In the genomic region with DNA sequence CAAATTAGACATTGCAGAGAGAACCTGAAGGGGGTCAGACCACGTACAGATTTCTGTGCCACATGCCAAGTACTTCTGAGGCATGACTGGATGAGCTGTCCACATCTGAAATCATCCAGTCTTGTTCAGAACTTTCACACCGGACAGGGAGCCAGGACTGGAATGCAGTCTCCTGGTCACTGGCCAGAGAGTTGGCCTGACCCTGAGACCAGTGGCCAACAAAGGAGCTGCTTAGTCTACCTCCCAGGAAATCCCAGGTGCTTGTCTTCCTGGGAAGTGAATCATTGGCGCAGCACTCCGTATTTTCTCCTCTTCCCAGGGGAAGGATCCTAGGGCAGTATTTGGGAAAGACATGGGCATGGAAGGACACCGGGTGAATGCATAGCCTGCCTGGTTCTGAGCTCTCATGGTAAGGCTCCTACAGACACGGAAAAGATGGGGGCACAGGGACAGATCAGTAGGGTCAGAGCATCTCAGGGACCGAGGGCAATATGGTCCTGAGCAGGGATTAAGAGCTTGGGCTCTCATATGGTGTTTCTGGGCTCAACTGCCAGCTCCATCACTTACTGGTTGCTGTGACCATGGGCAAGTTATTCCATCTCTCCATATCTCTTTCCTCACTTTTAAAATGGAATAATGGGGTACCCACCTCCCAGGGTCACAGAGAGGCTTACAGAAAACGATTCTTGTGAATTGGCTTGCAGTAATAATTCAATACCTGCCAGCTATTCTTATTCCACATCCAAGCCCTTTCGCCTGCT, we compare ENCODE assay signal across 8 cellular contexts. TPM values are rescaled to one million over a fixed set of nuclear protein-coding genes. Genes with fewer than 3 reads are reported as not detected.
DNase-seq lines count a peak whose midpoint lies in the region; ATAC-seq and TF ChIP-seq lines count a peak whose summit lies in the region.

No MANE protein-coding gene starts in this region.

- TF ChIP-seq CTCF in C4-2B (conservative IDR thresholded peaks at IDR 0.05) = no peak
- no peak for TF ChIP-seq CTCF in brain microvascular endothelial cell (IDR thresholded peaks at IDR 0.05; ENCODE audit: low read depth, low read length, missing control alignments)
- no peak for TF ChIP-seq CTCF in lung (IDR thresholded peaks at IDR 0.05; ENCODE audit: control extremely low read depth, extremely low read depth)

- in situ Hi-C loops in brain microvascular endothelial cell (cut with HindIII; ENCODE audit: low pct_ligation_motif_present, low sequenced_read_pairs) = loop anchor here (25.0 kb wide), 2 partner anchors 92 to 167 kb away; a partner anchor contains a TSS

- TF ChIP-seq EP300 in Ishikawa (IDR thresholded peaks at IDR 0.05; ENCODE audit: borderline replicate concordance) = no peak

- 55 to 59% methylated on average over 9 of the region's 9 CpGs for WGBS in lung, 2 donors

- no peaks in the 10 kb centered on the region for H3K27me3 ChIP-seq in brain microvascular endothelial cell (replicated peaks)
- no peaks in the 10 kb centered on the region for H3K27me3 ChIP-seq in lung (ENCODE audit: control insufficient read depth, insufficient read depth)

- H3K4me3 ChIP-seq in brain microvascular endothelial cell (ENCODE audit: low read depth, low read length) (peak overlapping the region; percentile 95), lung (peak overlapping the region; percentile 74)

- TF ChIP-seq RAD21 in Ishikawa (IDR thresholded peaks at IDR 0.05; ENCODE audit: low read depth) = no peak

- H3K9me3 ChIP-seq in lung (ENCODE audit: control insufficient read depth in 2 of 2, insufficient read depth in 1 of 2, low read length in 1 of 2) = no peaks in the 10 kb centered on the region

- peak overlapping the region; percentile 99 for H3K27ac ChIP-seq in C4-2B
- no peak overlapping the region for H3K27ac ChIP-seq in brain microvascular endothelial cell
- peak overlapping the region in 1 of 2 donors; percentile 15 for H3K27ac ChIP-seq in lung (ENCODE audit: low read depth in 1 of 2, low read length in 1 of 2)

- H3K36me3 ChIP-seq in brain microvascular endothelial cell (replicated peaks) (peaks cover 25% of the 10 kb centered on the region), lung (ENCODE audit: control insufficient read depth in 2 of 2, insufficient read depth in 2 of 2, low read length in 2 of 2) (no peaks in the 10 kb centered on the region)

- peak; percentile 58 for DNase-seq in brain microvascular endothelial cell
- DNase-seq in lung (ENCODE audit: low spot score) = no peak
- no peak for DNase-seq in DMS114 treated with DMSO at 0.1 percent for 48 hours (lab: John Stamatoyannopoulos, UW; ENCODE audit: unreplicated experiment)
- DNase-seq in activated CD8-positive, alpha-beta memory T cell treated with anti-CD3 and anti-CD28 coated beads, Interleukin-2, amount 50 U/mL, for 4 hours = no peak
- DNase-seq in NCI-H526 (lab: John Stamatoyannopoulos, UW) = no peak

- peaks cover 0 to 13% of the 10 kb centered on the region in 2 donors for H3K4me1 ChIP-seq in lung (ENCODE audit: control insufficient read depth in 2 of 2, insufficient read depth in 2 of 2, low read length in 2 of 2)

- ATAC-seq in lung (ENCODE audit: insufficient read depth, low FRiP score) (no peak), GM18907 (IDR thresholded peaks at IDR 0.05; ENCODE audit: unreplicated experiment) (no peak)

TF ChIP-seq in Ishikawa, 13 proteins besides CTCF, POLR2A, EP300 and RAD21:
- TF ChIP-seq, protein P1, sequence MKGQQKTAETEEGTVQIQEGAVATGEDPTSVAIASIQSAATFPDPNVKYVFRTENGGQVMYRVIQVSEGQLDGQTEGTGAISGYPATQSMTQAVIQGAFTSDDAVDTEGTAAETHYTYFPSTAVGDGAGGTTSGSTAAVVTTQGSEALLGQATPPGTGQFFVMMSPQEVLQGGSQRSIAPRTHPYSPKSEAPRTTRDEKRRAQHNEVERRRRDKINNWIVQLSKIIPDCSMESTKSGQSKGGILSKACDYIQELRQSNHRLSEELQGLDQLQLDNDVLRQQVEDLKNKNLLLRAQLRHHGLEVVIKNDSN (IDR thresholded peaks at IDR 0.05) = no peak
- TF ChIP-seq CREB1 (IDR thresholded peaks at IDR 0.05; ENCODE audit: low read depth) (no peak), NFIC (IDR thresholded peaks at IDR 0.05) (no peak), TCF12 (IDR thresholded peaks at IDR 0.05; ENCODE audit: low read depth) (no peak), TEAD4 (IDR thresholded peaks at IDR 0.05) (peak; percentile 53; the same call in 1 of the 2 replicates), ZBTB7A (IDR thresholded peaks at IDR 0.05; ENCODE audit: low read depth) (no peak), CEBPB (IDR thresholded peaks at IDR 0.05) (no peak), YY1 (IDR thresholded peaks at IDR 0.05; ENCODE audit: low read depth) (no peak), TAF1 (IDR thresholded peaks at IDR 0.05; ENCODE audit: low read depth) (no peak), EGR1 (IDR thresholded peaks at IDR 0.05) (no peak), FOXM1 (IDR thresholded peaks at IDR 0.05; ENCODE audit: borderline replicate concordance, low read depth) (no peak)
- TF ChIP-seq, protein P2, sequence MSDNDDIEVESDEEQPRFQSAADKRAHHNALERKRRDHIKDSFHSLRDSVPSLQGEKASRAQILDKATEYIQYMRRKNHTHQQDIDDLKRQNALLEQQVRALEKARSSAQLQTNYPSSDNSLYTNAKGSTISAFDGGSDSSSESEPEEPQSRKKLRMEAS (IDR thresholded peaks at IDR 0.05) = 0 out of 2 replicates have a peak, but pooled peaks have one; percentile 14
- TF ChIP-seq, protein P3, sequence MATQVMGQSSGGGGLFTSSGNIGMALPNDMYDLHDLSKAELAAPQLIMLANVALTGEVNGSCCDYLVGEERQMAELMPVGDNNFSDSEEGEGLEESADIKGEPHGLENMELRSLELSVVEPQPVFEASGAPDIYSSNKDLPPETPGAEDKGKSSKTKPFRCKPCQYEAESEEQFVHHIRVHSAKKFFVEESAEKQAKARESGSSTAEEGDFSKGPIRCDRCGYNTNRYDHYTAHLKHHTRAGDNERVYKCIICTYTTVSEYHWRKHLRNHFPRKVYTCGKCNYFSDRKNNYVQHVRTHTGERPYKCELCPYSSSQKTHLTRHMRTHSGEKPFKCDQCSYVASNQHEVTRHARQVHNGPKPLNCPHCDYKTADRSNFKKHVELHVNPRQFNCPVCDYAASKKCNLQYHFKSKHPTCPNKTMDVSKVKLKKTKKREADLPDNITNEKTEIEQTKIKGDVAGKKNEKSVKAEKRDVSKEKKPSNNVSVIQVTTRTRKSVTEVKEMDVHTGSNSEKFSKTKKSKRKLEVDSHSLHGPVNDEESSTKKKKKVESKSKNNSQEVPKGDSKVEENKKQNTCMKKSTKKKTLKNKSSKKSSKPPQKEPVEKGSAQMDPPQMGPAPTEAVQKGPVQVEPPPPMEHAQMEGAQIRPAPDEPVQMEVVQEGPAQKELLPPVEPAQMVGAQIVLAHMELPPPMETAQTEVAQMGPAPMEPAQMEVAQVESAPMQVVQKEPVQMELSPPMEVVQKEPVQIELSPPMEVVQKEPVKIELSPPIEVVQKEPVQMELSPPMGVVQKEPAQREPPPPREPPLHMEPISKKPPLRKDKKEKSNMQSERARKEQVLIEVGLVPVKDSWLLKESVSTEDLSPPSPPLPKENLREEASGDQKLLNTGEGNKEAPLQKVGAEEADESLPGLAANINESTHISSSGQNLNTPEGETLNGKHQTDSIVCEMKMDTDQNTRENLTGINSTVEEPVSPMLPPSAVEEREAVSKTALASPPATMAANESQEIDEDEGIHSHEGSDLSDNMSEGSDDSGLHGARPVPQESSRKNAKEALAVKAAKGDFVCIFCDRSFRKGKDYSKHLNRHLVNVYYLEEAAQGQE (IDR thresholded peaks at IDR 0.05; ENCODE audit: low read depth) = peak; percentile 59

RNA-seq across cellular contexts. Expression of a gene that starts 1.3 kb away (rescaled TPM):
- 100 to 1,000 TPM; 334 to 383 TPM for total RNA-seq in lung
- polyA plus RNA-seq in lung = 100 to 1,000 TPM; 136 to 144 TPM

RNA-seq across cellular contexts. Expression of a gene that starts 15.7 kb away (rescaled TPM):
- total RNA-seq in lung = 1 to 10 TPM in 1 of 2 donors, under 1 TPM in 1; 0.46 to 1.1 TPM
- polyA plus RNA-seq in lung = 1 to 10 TPM in 1 of 2 donors, under 1 TPM in 1; 0.88 to 1.5 TPM

RNA-seq across cellular contexts. Expression of a gene that starts 59.3 kb away (rescaled TPM):
- total RNA-seq in lung = 10 to 100 TPM; 18.0 to 44.4 TPM
- 10 to 100 TPM; 49.7 to 54.2 TPM for polyA plus RNA-seq in lung
